ENCODE assay signal across 8 cellular contexts in the genomic region with DNA sequence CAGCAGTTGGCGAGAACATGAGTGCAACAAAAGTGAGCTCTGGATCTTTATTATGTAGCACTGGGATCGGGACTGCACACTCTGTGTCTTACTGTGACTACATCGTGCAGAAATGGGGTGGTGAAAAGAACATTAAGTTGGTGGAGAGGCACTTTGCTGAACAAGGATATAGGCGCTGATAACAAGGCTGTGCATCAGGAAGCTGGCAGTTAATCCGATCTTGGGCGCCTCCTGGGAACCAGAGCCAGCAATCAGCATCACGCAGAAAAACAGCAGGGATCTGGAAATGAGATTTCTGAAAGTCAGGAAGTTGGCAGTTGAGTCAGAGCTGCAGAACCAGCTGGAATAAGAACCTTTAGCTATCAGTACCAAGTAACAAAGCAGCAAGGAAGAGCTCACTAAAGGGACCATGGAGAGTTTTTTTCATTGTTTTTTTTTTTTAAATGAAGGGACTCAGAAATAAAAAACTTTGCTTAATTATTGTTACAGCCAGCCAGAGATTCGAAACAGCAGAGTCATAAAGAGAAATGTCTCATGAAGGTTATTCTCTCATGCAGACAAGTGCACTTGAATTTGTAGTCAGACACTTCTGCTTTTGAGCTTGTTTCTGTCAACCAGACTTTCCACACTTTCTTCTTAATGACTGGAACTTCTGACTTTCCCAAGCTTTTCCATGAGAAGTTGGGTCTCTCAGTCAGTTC. TPM values are rescaled to one million over a fixed set of nuclear protein-coding genes. Genes with fewer than 3 reads are reported as not detected.
A peak's percentile ranks its signal among the peaks of the same experiment; 100 is the strongest.
DNase-seq lines count a peak whose midpoint lies in the region; ATAC-seq, FAIRE-seq and TF ChIP-seq lines count a peak whose summit lies in the region.

No MANE protein-coding gene starts in this region.

- FAIRE-seq in endothelial cell of umbilical vein (lab: Jason Lieb, UNC) (peak; percentile 98), small intestine (lab: Jason Lieb, UNC) (no peak)

- ATAC-seq in GM19395 (IDR thresholded peaks at IDR 0.05; ENCODE audit: unreplicated experiment) (peak; percentile 66), HG03039 (IDR thresholded peaks at IDR 0.05; ENCODE audit: unreplicated experiment) (no peak)

- TF ChIP-seq CTCF in endothelial cell of umbilical vein (IDR thresholded peaks at IDR 0.05; ENCODE audit: extremely low read depth in 1 of 2, insufficient read depth in 1 of 2, low read depth in 1 of 2, low read length in 2 of 2) = no peak
- TF ChIP-seq CTCF in lower leg skin (IDR thresholded peaks at IDR 0.05) = no peak

- H3K36me3 ChIP-seq in ACC112 (ENCODE audit: insufficient read depth, low read length) = no peaks in the 10 kb centered on the region
- no peaks in the 10 kb centered on the region for H3K36me3 ChIP-seq in endothelial cell of umbilical vein (ENCODE audit: control insufficient read depth in 2 of 2, extremely low read depth in 1 of 2, insufficient read depth in 2 of 2, low read length in 2 of 2)
- no peaks in the 10 kb centered on the region for H3K36me3 ChIP-seq in small intestine (ENCODE audit: control insufficient read depth in 2 of 2, insufficient read depth in 2 of 2, low read length in 2 of 2)

- peak; percentile 27 for TF ChIP-seq POLR2A in endothelial cell of umbilical vein (IDR thresholded peaks at IDR 0.05; ENCODE audit: low read depth, low read length)
- TF ChIP-seq POLR2A in lower leg skin (IDR thresholded peaks at IDR 0.05) = no peak

- CTCF ChIA-PET in endothelial cell of umbilical vein (lab: Charles Lee) = interaction anchor here (0.6 to 1.8 kb wide), 23 partner anchors 9 to 224 kb away, joined by 3 to 13 read pairs (median 4); partner anchors contain the start of gene MYO3B

- peak overlapping the region; percentile 44 for H3K4me2 ChIP-seq in endothelial cell of umbilical vein (ENCODE audit: insufficient read depth, low read length)

- H3K27me3 ChIP-seq in ACC112 (ENCODE audit: insufficient read depth, low read length) (no peaks in the 10 kb centered on the region), endothelial cell of umbilical vein (ENCODE audit: control insufficient read depth in 2 of 2, insufficient read depth in 2 of 2, low read length in 2 of 2) (no peaks in the 10 kb centered on the region), small intestine (ENCODE audit: control insufficient read depth in 2 of 2, insufficient read depth in 2 of 2, low read length in 2 of 2) (no peaks in the 10 kb centered on the region)

- intact Hi-C loops in endothelial cell of umbilical vein (cut with micrococcal nuclease) (loop anchor here (5.0 kb wide), 4 partner anchors 58 to 328 kb away; partner anchors contain the start of gene UBR3), lower leg skin (cut with DNase I; ENCODE audit: low total_unique reads) (no loop called here)

- H3K9me3 ChIP-seq in endothelial cell of umbilical vein (replicated peaks; ENCODE audit: control insufficient read depth, insufficient read depth, low read length) (no peaks in the 10 kb centered on the region), small intestine (ENCODE audit: control insufficient read depth, low read depth) (no peaks in the 10 kb centered on the region)

- H4K20me1 ChIP-seq in endothelial cell of umbilical vein (replicated peaks; ENCODE audit: control insufficient read depth, extremely low read depth, insufficient read depth, low read length) = no peaks in the 10 kb centered on the region

- 24 to 29% methylated on average over 8 of the region's 8 CpGs for WGBS in lower leg skin, 2 donors
- 22 to 34% (median 32%) methylated on average over 8 of the region's 8 CpGs for WGBS in small intestine, 3 donors

- no peaks in the 10 kb centered on the region for H3K79me2 ChIP-seq in ACC112 (ENCODE audit: control insufficient read depth, insufficient read depth, low read length, unreplicated experiment)
- no peaks in the 10 kb centered on the region for H3K79me2 ChIP-seq in endothelial cell of umbilical vein (ENCODE audit: control insufficient read depth, insufficient read depth, low read length)

- no peaks in the 10 kb centered on the region for H3K9me1 ChIP-seq in endothelial cell of umbilical vein (replicated peaks; ENCODE audit: control insufficient read depth, extremely low read depth, insufficient read depth, low read length)

- peak overlapping the region; percentile 50 for H3K9ac ChIP-seq in endothelial cell of umbilical vein (replicated peaks; ENCODE audit: extremely low read depth, insufficient read depth, low read length)

- DNase-seq in LHCN-M2 (ENCODE audit: low read depth) (peak; percentile 71), endothelial cell of umbilical vein (ENCODE audit: low read depth, low spot score) (peak; percentile 95), lower leg skin (ENCODE audit: low spot score in 2 of 2) (no peak), activated T-cell treated with anti-CD3 and anti-CD28 coated beads for 4 hours (no peak), small intestine (no peak)

- no peak overlapping the region for H3K4me3 ChIP-seq in ACC112 (ENCODE audit: low read depth, low read length)
- peak overlapping the region in 1 of 3 experiments; percentile 8 for H3K4me3 ChIP-seq in endothelial cell of umbilical vein (replicated peaks in 1 of 3; ENCODE audit: insufficient read depth in 1 of 3, low read depth in 1 of 3, low read length in 3 of 3)
- H3K4me3 ChIP-seq in lower leg skin (ENCODE audit: low read depth, poor library complexity, severe bottlenecking) = no peak overlapping the region
- no peak overlapping the region for H3K4me3 ChIP-seq in small intestine (ENCODE audit: low read depth in 1 of 2, low read length in 2 of 2)

- peak overlapping the region; percentile 83 for H2AFZ ChIP-seq in ACC112 (ENCODE audit: low read length, unreplicated experiment)
- peak overlapping the region; percentile 93 for H2AFZ ChIP-seq in endothelial cell of umbilical vein (ENCODE audit: low read depth, low read length)

- H3K27ac ChIP-seq in ACC112 (ENCODE audit: low read depth, low read length) (no peak overlapping the region), endothelial cell of umbilical vein (ENCODE audit: insufficient read depth, low read depth, low read length) (peak overlapping the region; percentile 69), small intestine (ENCODE audit: low read depth in 1 of 2, low read length in 1 of 2) (no peak overlapping the region)

- peaks cover 14% of the 10 kb centered on the region for H3K4me1 ChIP-seq in ACC112 (ENCODE audit: control insufficient read depth, insufficient read depth, low read length, unreplicated experiment)
- peaks cover 28% of the 10 kb centered on the region for H3K4me1 ChIP-seq in endothelial cell of umbilical vein (ENCODE audit: control insufficient read depth, extremely low read depth, insufficient read depth, low read length)
- no peaks in the 10 kb centered on the region for H3K4me1 ChIP-seq in small intestine (ENCODE audit: control insufficient read depth in 2 of 2, insufficient read depth in 1 of 2, low read depth in 1 of 2, low read length in 1 of 2)

- BruUV-seq in endothelial cell of umbilical vein (replicated peaks; lab: Mats Ljungman, UMichigan) = no TSS peak

- POLR2A ChIA-PET in endothelial cell of umbilical vein (lab: Charles Lee) = interaction anchor here (1.2 kb wide), 1 partner anchor 82 kb away, joined by 4 read pairs; no protein-coding TSS in a partner anchor

- dilution Hi-C loops in endothelial cell of umbilical vein (cut with MboI; ENCODE audit: extremely low pct_ligation_motif_present, low sequenced_read_pairs) = no loop called here

TF ChIP-seq in endothelial cell of umbilical vein, 7 proteins besides CTCF, POLR2A, EP300 and RAD21:
- no peak for TF ChIP-seq MYC (IDR thresholded peaks at IDR 0.05; ENCODE audit: low read depth, low read length)
- peak; percentile 47 for TF ChIP-seq POLR2AphosphoS5 (IDR thresholded peaks at IDR 0.05; ENCODE audit: insufficient read depth, low read depth, low read length)
- TF ChIP-seq JUN (IDR thresholded peaks at IDR 0.05; ENCODE audit: borderline replicate concordance, insufficient read depth, insufficient read length, low read depth) = peak; percentile 55
- TF ChIP-seq EZH2 (IDR thresholded peaks at IDR 0.05; ENCODE audit: borderline replicate concordance, low read depth, low read length, severe bottlenecking) = no peak
- peak; percentile 82 for TF ChIP-seq GATA2 (IDR thresholded peaks at IDR 0.05; ENCODE audit: insufficient read depth, insufficient read length, low read depth, low read length)
- no peak for TF ChIP-seq MAX (IDR thresholded peaks at IDR 0.05; ENCODE audit: insufficient read depth, insufficient read length)
- peak; percentile 79 for TF ChIP-seq FOS (IDR thresholded peaks at IDR 0.05; ENCODE audit: borderline replicate concordance, insufficient read depth, low read length)

RNA-seq across cellular contexts. Expression of gene MYO3B, which starts 22.8 kb away (rescaled TPM):
- total RNA-seq in LHCN-M2 (2014; rRNA removed) (0.06 TPM in 2 replicates), endothelial cell of umbilical vein (not detected in 2 replicates), lower leg skin (under 1 TPM; 0.17 to 0.81 (median 0.66) TPM)
- 0.01 TPM for polyA plus RNA-seq in LHCN-M2 (2012)
- polyA plus RNA-seq in endothelial cell of umbilical vein (0.03 TPM in 1 of 2 replicates, not detected in the other), small intestine (under 1 TPM in 1 of 3 donors, not detected in 2; 0.03 TPM)
- polyA plus RNA-seq in endothelial cell of umbilical vein (2011; cell fraction: cytosol; rRNA removed) = not detected in 2 replicates
- polyA plus RNA-seq in endothelial cell of umbilical vein (2011; cell fraction: nucleus; rRNA removed) = not detected in 2 replicates
- not detected in 2 replicates for polyA plus RNA-seq in endothelial cell of umbilical vein (2012)
- polyA minus RNA-seq in endothelial cell of umbilical vein = 0.04 TPM in 1 of 2 replicates, not detected in the other
- polyA minus RNA-seq in endothelial cell of umbilical vein (2011; cell fraction: cytosol; rRNA and poly(A)+ RNA removed) = not detected
- polyA minus RNA-seq in endothelial cell of umbilical vein (2011; cell fraction: nucleus; rRNA and poly(A)+ RNA removed) = 0.05 TPM in 1 of 2 replicates, not detected in the other

Comparison
In these comparisons a context has a peak if more than half of its experiments do, and no peak if none do; other contexts are left out.
1. DNase-seq: peak in LHCN-M2 (single experiment) and endothelial cell of umbilical vein (single experiment); none in lower leg skin (0 of 2), activated T-cell treated with anti-CD3 and anti-CD28 coated beads for 4 hours (single experiment) and small intestine (single experiment).